8 cellular contexts compared by ENCODE assay signal in the genomic region with DNA sequence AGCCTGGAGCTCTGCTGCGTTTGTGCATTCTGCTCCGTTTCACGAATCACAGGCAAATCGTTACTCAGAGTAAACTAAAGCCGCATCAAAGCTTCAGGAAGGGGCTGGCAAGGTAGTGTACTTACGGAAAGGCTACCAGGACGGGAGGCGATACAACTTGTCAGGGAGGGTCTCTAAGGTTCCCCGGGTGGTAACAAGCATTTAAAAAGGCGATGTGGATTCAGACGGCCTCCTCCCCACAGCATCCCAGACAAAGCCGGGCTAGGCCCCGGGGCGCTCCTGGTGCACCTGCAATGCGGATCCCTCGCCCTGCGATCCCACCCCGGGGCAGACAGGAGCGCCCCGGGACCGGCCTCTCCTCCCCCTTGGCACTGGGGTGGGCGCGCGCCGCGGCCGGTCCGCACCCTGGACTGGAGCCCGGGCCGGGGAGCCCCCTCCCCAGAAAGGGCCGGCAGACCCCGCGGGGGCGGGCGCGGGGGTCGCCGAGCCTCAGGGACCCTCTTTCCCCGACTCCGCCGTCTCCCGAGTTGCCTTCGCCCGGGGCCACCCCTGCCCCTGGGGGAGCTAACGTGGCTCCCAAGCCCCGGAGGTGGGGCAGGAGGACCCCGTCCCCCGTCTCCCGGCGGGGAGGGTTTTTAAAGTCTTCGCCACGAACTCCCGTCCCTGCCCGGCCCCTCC. TPM values are rescaled to one million over a fixed set of nuclear protein-coding genes. Genes with fewer than 3 reads are reported as not detected.
DNase-seq lines count a peak whose midpoint lies in the region; TF ChIP-seq lines count a peak whose summit lies in the region.

No MANE protein-coding gene starts in this region.

- in situ Hi-C loops in brain microvascular endothelial cell (cut with HindIII; ENCODE audit: low pct_ligation_motif_present, low sequenced_read_pairs), result no loop called here

- DNase-seq in BE2C (peak; percentile 43), GM20000 (ENCODE audit: low spot score) (peak; percentile 30), HuH-7.5 (ENCODE audit: low spot score) (peak; percentile 28), T-helper 22 cell (ENCODE audit: low read depth) (peak; percentile 1), brain microvascular endothelial cell (no peak), iPS-NIHi7 (ENCODE audit: extremely low spot score) (peak; percentile 77), smooth muscle cell (lab: John Stamatoyannopoulos, UW; ENCODE audit: unreplicated experiment) (no peak), COLO829 (ENCODE audit: low spot score) (no peak)

- H4K20me1 ChIP-seq in smooth muscle cell (ENCODE audit: low read depth), result peaks cover 56% of the 10 kb centered on the region

- H3K9ac ChIP-seq in smooth muscle cell (ENCODE audit: low read depth), result peak overlapping the region; percentile 81

- H3K4me2 ChIP-seq in smooth muscle cell, result peak overlapping the region; percentile 98

- H3K27me3 ChIP-seq in BE2C, result no peaks in the 10 kb centered on the region
- H3K27me3 ChIP-seq in brain microvascular endothelial cell (replicated peaks), result no peaks in the 10 kb centered on the region
- H3K27me3 ChIP-seq in smooth muscle cell (ENCODE audit: low read depth), result no peaks in the 10 kb centered on the region

- H3K9me3 ChIP-seq in BE2C (no peaks in the 10 kb centered on the region), smooth muscle cell (replicated peaks; ENCODE audit: low read depth) (no peaks in the 10 kb centered on the region)

- H3K4me1 ChIP-seq in BE2C (no peaks in the 10 kb centered on the region; the same call in 1 of the 2 replicates), smooth muscle cell (ENCODE audit: low read depth) (peaks cover 20% of the 10 kb centered on the region)

- WGBS in smooth muscle cell (ENCODE audit: low lambda C conversion rate), result 2% methylated on average over 36 of the region's 54 CpGs

- H3K4me3 ChIP-seq in BE2C (ENCODE audit: low read depth, low read length) (peak overlapping the region; percentile 63), brain microvascular endothelial cell (ENCODE audit: low read depth, low read length) (peak overlapping the region; percentile 68), smooth muscle cell (peak overlapping the region; percentile 92)

- peaks cover 73% of the 10 kb centered on the region for H3K79me2 ChIP-seq in smooth muscle cell (ENCODE audit: low read depth)

- H3K27ac ChIP-seq in brain microvascular endothelial cell (peak overlapping the region; percentile 4), smooth muscle cell (ENCODE audit: low read depth) (peak overlapping the region; percentile 45)

- H3K36me3 ChIP-seq in BE2C, result peaks cover 20% of the 10 kb centered on the region
- H3K36me3 ChIP-seq in brain microvascular endothelial cell (replicated peaks), result no peaks in the 10 kb centered on the region
- no peaks in the 10 kb centered on the region for H3K36me3 ChIP-seq in smooth muscle cell (ENCODE audit: low read depth)

- H2AFZ ChIP-seq in smooth muscle cell (ENCODE audit: low read depth), result peak overlapping the region; percentile 71

- TF ChIP-seq CTCF in BE2C (IDR thresholded peaks at IDR 0.05; ENCODE audit: low read depth, low read length) (no peak), GM20000 (IDR thresholded peaks at IDR 0.05; ENCODE audit: extremely low read depth, missing control alignments) (no peak), brain microvascular endothelial cell (IDR thresholded peaks at IDR 0.05; ENCODE audit: low read depth, low read length, missing control alignments) (no peak), smooth muscle cell (IDR thresholded peaks at IDR 0.05; ENCODE audit: borderline replicate concordance, insufficient read depth, poor library complexity, severe bottlenecking) (no peak)

- H3F3A ChIP-seq in smooth muscle cell (ENCODE audit: low read depth), result no peaks in the 10 kb centered on the region

RNA-seq across cellular contexts. Expression of gene CCDC92, which starts 0.7 kb away (rescaled TPM):
- polyA plus RNA-seq in BE2C (2012; ENCODE audit: insufficient read depth, insufficient read length, low read depth), result 24.4 TPM
- 14.8 and 17.4 TPM in 2 replicates for total RNA-seq in smooth muscle cell
- 60.7 and 68.2 TPM in 2 replicates for polyA plus RNA-seq in smooth muscle cell

RNA-seq across cellular contexts. Expression of gene ZNF664, which starts 1.1 kb away (rescaled TPM):
- 115 TPM for polyA plus RNA-seq in BE2C (2012; ENCODE audit: insufficient read depth, insufficient read length, low read depth)
- 39.2 and 47.7 TPM in 2 replicates for total RNA-seq in smooth muscle cell
- polyA plus RNA-seq in smooth muscle cell, result 6.4 and 8.1 TPM in 2 replicates

Comparison
In these comparisons a context has a peak if more than half of its experiments do, and no peak if none do; other contexts are left out.
1. DNase-seq: peak in BE2C (single experiment), GM20000 (single experiment), HuH-7.5 (single experiment), T-helper 22 cell (single experiment) and iPS-NIHi7 (single experiment); none in brain microvascular endothelial cell (single experiment), smooth muscle cell (single experiment) and COLO829 (single experiment).
2. Peak in every context shown above with its lines, with median percentiles within 50 percentile points of each other: H3K4me3 ChIP-seq.